In genomic region chr2:49236316-49236715, GRCh38 we compare ENCODE assay signal across 27 cellular contexts.
"Had no signal": no experiment of that assay in that cellular context is flagged by ENCODE, and none has a peak within 500 bp of the region (broad histone marks: within the 10 kb centered on the region; RNA-seq: fewer than 3 reads in every experiment).

No MANE protein-coding gene starts in this region.

- H3K4me1 ChIP-seq: foreskin keratinocyte, gastroesophageal sphincter, heart right ventricle, pancreas, thyroid gland, vagina had no signal

- H3K4me3 ChIP-seq: gastroesophageal sphincter, heart right ventricle, lung, mucosa of descending colon, pancreas, smooth muscle cell, thyroid gland, vagina had no signal

- H3K9me3 ChIP-seq: gastroesophageal sphincter, neutrophil, pancreas, thyroid gland, vagina had no signal

- H3K27me3 ChIP-seq: foreskin keratinocyte, gastroesophageal sphincter, neutrophil, pancreas, thyroid gland, vagina had no signal

- H3K27ac ChIP-seq: epithelial cell of prostate, foreskin keratinocyte, gastroesophageal sphincter, heart right ventricle, neutrophil, pancreas, thyroid gland, vagina had no signal

- H3K36me3 ChIP-seq: gastroesophageal sphincter, heart right ventricle, neutrophil, pancreas, thyroid gland, vagina had no signal

- DNase-seq: effector CD8-positive, alpha-beta T cell; endodermal cell; foreskin keratinocyte; heart right ventricle; immature natural killer cell; islet precursor cell; kidney glomerular epithelial cell; mucosa of descending colon; naive B cell; pancreas; stimulated activated CD4-positive, alpha-beta T cell treated with anti-CD3 and anti-CD28 coated beads, Interleukin-12 subunit alpha, Interleukin-12 subunit beta, amount 100 ng/mL, for 4 hours; stimulated activated CD4-positive, alpha-beta T cell treated with anti-CD3 and anti-CD28 coated beads, Interleukin-1b, Interleukin-23, amount 100 ng/mL, for 48 hours; stimulated activated CD4-positive, alpha-beta T cell treated with anti-CD3 and anti-CD28 coated beads, Interleukin-4, amount 100 ng/mL, for 1 hour; stimulated activated CD8-positive, alpha-beta memory T cell treated with anti-CD3 and anti-CD28 coated beads, Interleukin-4, amount 100 ng/mL, for 48 hours; stimulated activated naive CD4-positive, alpha-beta T cell; stimulated activated naive CD8-positive, alpha-beta T cell treated with anti-CD3 and anti-CD28 coated beads, Interleukin-15, amount 100 ng/mL, for 72 hours; thyroid gland; trophoblast cell had no signal

- ATAC-seq: esophagus mucosa; foreskin keratinocyte; gastroesophageal sphincter; heart right ventricle; mucosa of descending colon; natural killer cell treated with Interleukin-12 subunit alpha and Interleukin-12 subunit beta and Interleukin-15 and Interleukin-18, amount 100 ng/mL, for 72 hours; pancreas; sciatic nerve; stimulated activated naive CD8-positive, alpha-beta T cell treated with anti-CD3 and anti-CD28 coated beads, Interleukin-15, amount 100 ng/mL, for 72 hours had no signal
